ENCODE assay signal across 8 cellular contexts in genomic region chr1:112395261-112395831, GRCh38. TPM values are rescaled to one million over a fixed set of nuclear protein-coding genes. Genes with fewer than 3 reads are reported as not detected.
DNase-seq lines count a peak whose midpoint lies in the region; ATAC-seq and TF ChIP-seq lines count a peak whose summit lies in the region.

No MANE protein-coding gene starts in this region.

- H3K9me3 ChIP-seq in breast epithelium = no peaks in the 10 kb centered on the region
- no peaks in the 10 kb centered on the region for H3K9me3 ChIP-seq in mesodermal cell (ENCODE audit: control insufficient read depth, low read length)

- peak overlapping the region; percentile 92 for H3K4me3 Mint-ChIP-seq in stimulated activated naive CD8-positive, alpha-beta T cell treated with anti-CD3 and anti-CD28 coated beads, Interleukin-15, Interleukin-2, amounts not matched to agents 100 ng/mL and 50 ng/mL, for 24 hours

- H3K36me3 ChIP-seq in breast epithelium (no peaks in the 10 kb centered on the region), mesodermal cell (ENCODE audit: control insufficient read depth, insufficient read depth, low read length) (peaks cover 27% of the 10 kb centered on the region)

- H3K4me3 ChIP-seq in breast epithelium (peak overlapping the region; percentile 81 to 97 (median 97)), mesodermal cell (ENCODE audit: extremely low read depth, insufficient read depth, low read length, poor library complexity, severe bottlenecking) (peak overlapping the region; percentile 100)

- no peak for ATAC-seq in stimulated activated naive CD8-positive, alpha-beta T cell treated with anti-CD3 and anti-CD28 coated beads, Interleukin-15, Interleukin-2, amounts not matched to agents 100 U/mL and 50 U/mL, for 24 hours
- no peak for ATAC-seq in GM19463 (IDR thresholded peaks at IDR 0.05; ENCODE audit: unreplicated experiment)

- H3K27ac Mint-ChIP-seq in stimulated activated naive CD8-positive, alpha-beta T cell treated with anti-CD3 and anti-CD28 coated beads, Interleukin-15, Interleukin-2, amounts not matched to agents 100 ng/mL and 50 ng/mL, for 24 hours = no peak overlapping the region

- intact Hi-C loops in breast epithelium (cut with DNase I; ENCODE audit: low total_unique reads) = loop anchor here (10.0 kb wide), 1 partner anchor 69 kb away; no protein-coding TSS in a partner anchor
- intact Hi-C loops in posterior vena cava (cut with DNase I) = loop anchor here in 1 of 2 donors (10.0 kb wide), 1 partner anchor 309 kb away; the partner anchor contains the start of gene RHOC

- no peaks in the 10 kb centered on the region for H3K9me3 Mint-ChIP-seq in stimulated activated naive CD8-positive, alpha-beta T cell treated with anti-CD3 and anti-CD28 coated beads, Interleukin-15, Interleukin-2, amounts not matched to agents 100 ng/mL and 50 ng/mL, for 24 hours

- H3K27me3 Mint-ChIP-seq in stimulated activated naive CD8-positive, alpha-beta T cell treated with anti-CD3 and anti-CD28 coated beads, Interleukin-15, Interleukin-2, amounts not matched to agents 100 ng/mL and 50 ng/mL, for 24 hours = peaks cover 28% of the 10 kb centered on the region

- peak overlapping the region; percentile 96 to 98 for H3K27ac ChIP-seq in breast epithelium
- peak overlapping the region; percentile 96 for H3K27ac ChIP-seq in mesodermal cell (ENCODE audit: low read depth, low read length, severe bottlenecking)

- no peak for TF ChIP-seq POLR2A in breast epithelium (IDR thresholded peaks at IDR 0.05)

- DNase-seq in stimulated activated naive CD8-positive, alpha-beta T cell treated with anti-CD3 and anti-CD28 coated beads, Interleukin-15, Interleukin-2, amounts not matched to agents 100 U/mL and 50 U/mL, for 24 hours = no peak
- no peak for DNase-seq in breast epithelium (ENCODE audit: low spot score in 2 of 2)
- no peak for DNase-seq in posterior vena cava (ENCODE audit: low spot score)
- DNase-seq in anterior cingulate cortex (lab: John Stamatoyannopoulos, UW) = no peak
- DNase-seq in NCI-H2029 (lab: John Stamatoyannopoulos, UW) = no peak

- no peak for TF ChIP-seq CTCF in breast epithelium (IDR thresholded peaks at IDR 0.05)

- H3K36me3 Mint-ChIP-seq in stimulated activated naive CD8-positive, alpha-beta T cell treated with anti-CD3 and anti-CD28 coated beads, Interleukin-15, Interleukin-2, amounts not matched to agents 100 ng/mL and 50 ng/mL, for 24 hours (ENCODE audit: low read depth) = no peaks in the 10 kb centered on the region

- H3K4me1 ChIP-seq in breast epithelium = peaks cover 4 to 24% of the 10 kb centered on the region in 2 donors
- H3K4me1 ChIP-seq in mesodermal cell (ENCODE audit: control insufficient read depth, insufficient read depth, low read length, poor library complexity, severe bottlenecking) = peaks cover 34% of the 10 kb centered on the region

- WGBS in mesodermal cell (ENCODE audit: insufficient coverage in 2 of 2), 2 experiments = 0% methylated on average over 2 of the region's 6 CpGs; no CpG with 5 or more reads in 1 of the 2 experiments

- peaks cover 37% of the 10 kb centered on the region for H3K4me1 Mint-ChIP-seq in stimulated activated naive CD8-positive, alpha-beta T cell treated with anti-CD3 and anti-CD28 coated beads, Interleukin-15, Interleukin-2, amounts not matched to agents 100 ng/mL and 50 ng/mL, for 24 hours (ENCODE audit: low read depth)

- no peaks in the 10 kb centered on the region for H3K27me3 ChIP-seq in breast epithelium

RNA-seq across cellular contexts. Expression of gene CTTNBP2NL, which starts 0.7 kb away (rescaled TPM):
- total RNA-seq in breast epithelium (10 to 100 TPM; 24.1 to 30.4 (median 25.9) TPM), posterior vena cava (10 to 100 TPM; 36.3 to 48.6 TPM)
- 24.7 TPM for polyA plus RNA-seq in mesodermal cell (2013, experiment 1 of 2)
- polyA plus RNA-seq in mesodermal cell (2013, experiment 2 of 2) = 28.0 TPM
